1 cellular context compared by ENCODE assay signal in the genomic region with DNA sequence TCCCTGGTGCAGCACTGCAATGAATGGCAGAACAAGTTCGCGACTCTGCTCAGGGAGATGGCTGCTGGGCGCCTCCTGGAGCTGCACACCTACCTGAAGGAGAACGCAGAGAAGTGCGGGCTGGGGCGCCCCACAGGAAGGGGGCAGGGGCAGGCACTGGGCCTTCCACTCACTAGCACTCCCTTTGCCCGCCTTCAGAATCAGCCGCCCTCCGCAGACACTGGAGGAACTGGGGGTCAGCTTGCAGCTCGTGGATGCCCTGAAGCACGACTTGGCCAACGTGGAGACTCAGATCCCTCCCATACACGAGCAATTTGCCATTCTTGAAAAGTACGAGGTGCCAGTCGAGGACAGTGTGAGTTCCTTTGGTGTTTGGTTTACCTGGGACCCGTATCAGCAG.
TF ChIP-seq lines count a peak whose summit lies in the region.

No MANE protein-coding gene starts in this region.

TF ChIP-seq in GM23338, 12 proteins besides CTCF, POLR2A, EP300 and RAD21 (continued from another document):
- TF ChIP-seq, protein P1, sequence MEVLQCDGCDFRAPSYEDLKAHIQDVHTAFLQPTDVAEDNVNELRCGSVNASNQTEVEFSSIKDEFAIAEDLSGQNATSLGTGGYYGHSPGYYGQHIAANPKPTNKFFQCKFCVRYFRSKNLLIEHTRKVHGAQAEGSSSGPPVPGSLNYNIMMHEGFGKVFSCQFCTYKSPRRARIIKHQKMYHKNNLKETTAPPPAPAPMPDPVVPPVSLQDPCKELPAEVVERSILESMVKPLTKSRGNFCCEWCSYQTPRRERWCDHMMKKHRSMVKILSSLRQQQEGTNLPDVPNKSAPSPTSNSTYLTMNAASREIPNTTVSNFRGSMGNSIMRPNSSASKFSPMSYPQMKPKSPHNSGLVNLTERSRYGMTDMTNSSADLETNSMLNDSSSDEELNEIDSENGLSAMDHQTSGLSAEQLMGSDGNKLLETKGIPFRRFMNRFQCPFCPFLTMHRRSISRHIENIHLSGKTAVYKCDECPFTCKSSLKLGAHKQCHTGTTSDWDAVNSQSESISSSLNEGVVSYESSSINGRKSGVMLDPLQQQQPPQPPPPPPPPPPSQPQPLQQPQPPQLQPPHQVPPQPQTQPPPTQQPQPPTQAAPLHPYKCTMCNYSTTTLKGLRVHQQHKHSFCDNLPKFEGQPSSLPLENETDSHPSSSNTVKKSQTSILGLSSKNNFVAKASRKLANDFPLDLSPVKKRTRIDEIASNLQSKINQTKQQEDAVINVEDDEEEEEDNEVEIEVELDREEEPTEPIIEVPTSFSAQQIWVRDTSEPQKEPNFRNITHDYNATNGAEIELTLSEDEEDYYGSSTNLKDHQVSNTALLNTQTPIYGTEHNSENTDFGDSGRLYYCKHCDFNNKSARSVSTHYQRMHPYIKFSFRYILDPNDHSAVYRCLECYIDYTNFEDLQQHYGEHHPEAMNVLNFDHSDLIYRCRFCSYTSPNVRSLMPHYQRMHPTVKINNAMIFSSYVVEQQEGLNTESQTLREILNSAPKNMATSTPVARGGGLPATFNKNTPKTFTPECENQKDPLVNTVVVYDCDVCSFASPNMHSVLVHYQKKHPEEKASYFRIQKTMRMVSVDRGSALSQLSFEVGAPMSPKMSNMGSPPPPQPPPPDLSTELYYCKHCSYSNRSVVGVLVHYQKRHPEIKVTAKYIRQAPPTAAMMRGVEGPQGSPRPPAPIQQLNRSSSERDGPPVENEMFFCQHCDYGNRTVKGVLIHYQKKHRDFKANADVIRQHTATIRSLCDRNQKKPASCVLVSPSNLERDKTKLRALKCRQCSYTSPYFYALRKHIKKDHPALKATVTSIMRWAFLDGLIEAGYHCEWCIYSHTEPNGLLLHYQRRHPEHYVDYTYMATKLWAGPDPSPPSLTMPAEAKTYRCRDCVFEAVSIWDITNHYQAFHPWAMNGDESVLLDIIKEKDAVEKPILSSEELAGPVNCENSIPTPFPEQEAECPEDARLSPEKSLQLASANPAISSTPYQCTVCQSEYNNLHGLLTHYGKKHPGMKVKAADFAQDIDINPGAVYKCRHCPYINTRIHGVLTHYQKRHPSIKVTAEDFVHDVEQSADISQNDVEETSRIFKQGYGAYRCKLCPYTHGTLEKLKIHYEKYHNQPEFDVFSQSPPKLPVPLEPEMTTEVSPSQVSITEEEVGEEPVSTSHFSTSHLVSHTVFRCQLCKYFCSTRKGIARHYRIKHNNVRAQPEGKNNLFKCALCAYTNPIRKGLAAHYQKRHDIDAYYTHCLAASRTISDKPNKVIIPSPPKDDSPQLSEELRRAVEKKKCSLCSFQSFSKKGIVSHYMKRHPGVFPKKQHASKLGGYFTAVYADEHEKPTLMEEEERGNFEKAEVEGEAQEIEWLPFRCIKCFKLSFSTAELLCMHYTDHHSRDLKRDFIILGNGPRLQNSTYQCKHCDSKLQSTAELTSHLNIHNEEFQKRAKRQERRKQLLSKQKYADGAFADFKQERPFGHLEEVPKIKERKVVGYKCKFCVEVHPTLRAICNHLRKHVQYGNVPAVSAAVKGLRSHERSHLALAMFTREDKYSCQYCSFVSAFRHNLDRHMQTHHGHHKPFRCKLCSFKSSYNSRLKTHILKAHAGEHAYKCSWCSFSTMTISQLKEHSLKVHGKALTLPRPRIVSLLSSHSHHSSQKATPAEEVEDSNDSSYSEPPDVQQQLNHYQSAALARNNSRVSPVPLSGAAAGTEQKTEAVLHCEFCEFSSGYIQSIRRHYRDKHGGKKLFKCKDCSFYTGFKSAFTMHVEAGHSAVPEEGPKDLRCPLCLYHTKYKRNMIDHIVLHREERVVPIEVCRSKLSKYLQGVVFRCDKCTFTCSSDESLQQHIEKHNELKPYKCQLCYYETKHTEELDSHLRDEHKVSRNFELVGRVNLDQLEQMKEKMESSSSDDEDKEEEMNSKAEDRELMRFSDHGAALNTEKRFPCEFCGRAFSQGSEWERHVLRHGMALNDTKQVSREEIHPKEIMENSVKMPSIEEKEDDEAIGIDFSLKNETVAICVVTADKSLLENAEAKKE (CRISPR knock-in tag; IDR thresholded peaks at IDR 0.05): no peak
- no peak for TF ChIP-seq ZNF331 (CRISPR knock-in tag; IDR thresholded peaks at IDR 0.05; ENCODE audit: low read depth)
